3 cellular contexts compared by ENCODE assay signal in the genomic region with DNA sequence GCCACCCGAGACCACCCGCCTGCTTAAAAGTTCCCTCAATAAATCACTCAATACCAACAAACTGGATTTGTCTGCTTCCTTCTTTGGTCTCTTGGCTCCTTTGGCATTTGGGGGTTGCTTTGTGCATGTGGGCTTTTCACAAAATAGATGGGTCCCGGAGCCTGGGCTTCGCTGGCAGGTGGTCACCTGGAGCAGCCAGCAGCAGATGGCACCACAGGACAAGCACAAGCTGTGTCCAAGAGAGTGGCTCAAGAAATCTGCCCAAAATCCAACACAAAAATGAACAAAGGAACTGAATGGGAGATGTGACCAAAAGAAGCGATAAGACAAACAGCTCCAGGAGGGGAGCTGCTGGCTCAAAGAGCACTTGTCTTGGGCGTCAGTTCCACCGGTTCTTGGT. TPM values are rescaled to one million over a fixed set of nuclear protein-coding genes. Genes with fewer than 3 reads are reported as not detected.
"Had no signal": no experiment of that assay in that cellular context is flagged by ENCODE, and none has a peak within 500 bp of the region (broad histone marks: within the 10 kb centered on the region; RNA-seq: fewer than 3 reads in every experiment).

No MANE protein-coding gene starts in this region.

RNA-seq across cellular contexts. Expression of a gene that starts 6.2 kb away (rescaled TPM):
- total RNA-seq: LHCN-M2, MCF 10A, NCI-H460 had no signal
